In genomic region chr5:159301929-159302860, GRCh38 we compare ENCODE assay signal across 26 cellular contexts. TPM values are rescaled to one million over a fixed set of nuclear protein-coding genes. Genes with fewer than 3 reads are reported as not detected.
DNase-seq lines count a peak whose midpoint lies in the region; ATAC-seq and TF ChIP-seq lines count a peak whose summit lies in the region.
"Not testable (repeated sequence)": the region's sequence is repeated elsewhere in the genome, so short reads cannot be mapped to it uniquely, and the experiment has no call there.
"Had no signal": no experiment of that assay in that cellular context is flagged by ENCODE, and none has a peak within 500 bp of the region (broad histone marks: within the 10 kb centered on the region; RNA-seq: fewer than 3 reads in every experiment).

No MANE protein-coding gene starts in this region.

- TF ChIP-seq CTCF in fibroblast of villous mesenchyme (IDR thresholded peaks at IDR 0.05; ENCODE audit: insufficient read depth, low read depth, low read length) = not testable (repeated sequence)

- not testable (repeated sequence) for H3K79me2 ChIP-seq in trophoblast cell (ENCODE audit: control insufficient read depth, insufficient read depth, low read length, poor library complexity)

- peak overlapping the region; percentile 62 for H3K27ac Mint-ChIP-seq in activated naive CD8-positive, alpha-beta T cell treated with anti-CD3 and anti-CD28 coated beads, Interleukin-2, amount 50 U/mL, for 24 hours

- H4K91ac ChIP-seq in trophoblast cell (ENCODE audit: low read depth, low read length) = not testable (repeated sequence)

- ATAC-seq in activated naive CD8-positive, alpha-beta T cell treated with anti-CD3 and anti-CD28 coated beads, Interleukin-2, amount 50 U/mL, for 24 hours = not testable (repeated sequence)

- not testable (repeated sequence) for H2AFZ ChIP-seq in trophoblast cell (ENCODE audit: insufficient read depth, low read length, poor library complexity)

- H3K4me1 ChIP-seq in SJSA1 (replicated peaks) = peaks cover 15% of the 10 kb centered on the region
- not testable (repeated sequence) for H3K4me1 ChIP-seq in trophoblast cell (ENCODE audit: control insufficient read depth in 1 of 2, insufficient read depth in 2 of 2, low read length in 2 of 2)

- not testable (repeated sequence) for H2BK5ac ChIP-seq in trophoblast cell (ENCODE audit: low read depth, low read length, poor library complexity)

- not testable (repeated sequence) for H3K4me1 Mint-ChIP-seq in activated naive CD8-positive, alpha-beta T cell treated with anti-CD3 and anti-CD28 coated beads, Interleukin-2, amount 50 U/mL, for 24 hours

- H3K9ac ChIP-seq in trophoblast cell (ENCODE audit: low read length) = not testable (repeated sequence)

- not testable (repeated sequence) for H3K18ac ChIP-seq in trophoblast cell (ENCODE audit: low read length)

- not testable (repeated sequence) for H2AK5ac ChIP-seq in trophoblast cell (ENCODE audit: low read length)

- not testable (repeated sequence) for H3K14ac ChIP-seq in trophoblast cell (ENCODE audit: low read length)

- H3K36me3 Mint-ChIP-seq in activated naive CD8-positive, alpha-beta T cell treated with anti-CD3 and anti-CD28 coated beads, Interleukin-2, amount 50 U/mL, for 24 hours (ENCODE audit: low read depth) = not testable (repeated sequence)

- H3K36me3 ChIP-seq in SJSA1; trophoblast cell (ENCODE audit: control insufficient read depth in 1 of 2, insufficient read depth in 2 of 2, low read length in 2 of 2): not testable (repeated sequence)

- not testable (repeated sequence) for H3K4me3 ChIP-seq in SJSA1; fibroblast of villous mesenchyme (ENCODE audit: low read depth, low read length); trophoblast cell (ENCODE audit: low read depth, low read length)

- WGBS in trophoblast cell (ENCODE audit: extremely low coverage, insufficient coverage, insufficient read length) = no CpG with 5 or more reads among the region's 13 CpGs

- not testable (repeated sequence) for H2BK120ac ChIP-seq in trophoblast cell (ENCODE audit: insufficient read depth, low read length, poor library complexity)

- not testable (repeated sequence) for H3K23ac ChIP-seq in trophoblast cell (ENCODE audit: low read length)

- not testable (repeated sequence) for H4K8ac ChIP-seq in trophoblast cell (ENCODE audit: low read depth, low read length)

- H3K27me3 ChIP-seq in SJSA1 (replicated peaks); trophoblast cell (ENCODE audit: insufficient read depth, low read length): not testable (repeated sequence)

- DNase-seq in DMS53 treated with DMSO at 0.1 percent for 48 hours (lab: John Stamatoyannopoulos, UW; ENCODE audit: unreplicated experiment) (peak; percentile 33), KBM-7 (peak; percentile 58), NOMO-1 treated with DMSO at 0.1 percent for 48 hours (lab: John Stamatoyannopoulos, UW; ENCODE audit: unreplicated experiment) (peak; percentile 50), fibroblast of villous mesenchyme (ENCODE audit: low read depth) (peak; percentile 19), trophoblast cell (peak; percentile 80 to 85)
- not testable (repeated sequence) for DNase-seq in SJSA1 (ENCODE audit: low read depth in 1 of 2, low spot score in 2 of 2); activated naive CD8-positive, alpha-beta T cell treated with anti-CD3 and anti-CD28 coated beads, Interleukin-2, amount 50 U/mL, for 24 hours

- H3K4me2 ChIP-seq in trophoblast cell (ENCODE audit: low read length) = not testable (repeated sequence)

- H3K4ac ChIP-seq in trophoblast cell (ENCODE audit: low read depth, low read length) = not testable (repeated sequence)

- H2BK12ac ChIP-seq in trophoblast cell (ENCODE audit: low read length) = not testable (repeated sequence)

- H3K9me3 ChIP-seq in SJSA1 (replicated peaks) = peaks cover 20% of the 10 kb centered on the region
- H3K9me3 ChIP-seq in trophoblast cell (ENCODE audit: insufficient read depth, low read depth, low read length) = not testable (repeated sequence)

- H3K27ac ChIP-seq in SJSA1 = peak overlapping the region; percentile 15
- not testable (repeated sequence) for H3K27ac ChIP-seq in trophoblast cell (ENCODE audit: low read depth, low read length)

- not testable (repeated sequence) for H3K27me3 Mint-ChIP-seq in activated naive CD8-positive, alpha-beta T cell treated with anti-CD3 and anti-CD28 coated beads, Interleukin-2, amount 50 U/mL, for 24 hours

- H3K79me1 ChIP-seq in trophoblast cell (ENCODE audit: low read length) = not testable (repeated sequence)

- in situ Hi-C loops in KBM-7 (cut with MboI; ENCODE audit: low pct_unique_long_range_greater_than_20kb, low sequenced_read_pairs) = not testable (repeated sequence)

- peaks cover 38% of the 10 kb centered on the region for H3K9me3 Mint-ChIP-seq in activated naive CD8-positive, alpha-beta T cell treated with anti-CD3 and anti-CD28 coated beads, Interleukin-2, amount 50 U/mL, for 24 hours

- H3K4me3 Mint-ChIP-seq in activated naive CD8-positive, alpha-beta T cell treated with anti-CD3 and anti-CD28 coated beads, Interleukin-2, amount 50 U/mL, for 24 hours = not testable (repeated sequence)

- not testable (repeated sequence) for H4K12ac ChIP-seq in trophoblast cell (ENCODE audit: low read depth, low read length)

RNA-seq across cellular contexts. Expression of gene IL12B, which starts 28.1 kb away (rescaled TPM):
- total RNA-seq in SJSA1 (2014; rRNA removed; shearing (Covaris generic)) = 0.05 TPM in 1 of 2 replicates, not detected in the other
- not detected in 2 replicates for total RNA-seq in fibroblast of villous mesenchyme
- polyA plus RNA-seq in trophoblast cell (2013) = not detected in 2 replicates
- total RNA-seq: activated CD4-positive, alpha-beta T cell treated with anti-CD3 and anti-CD28 coated beads for 36 hours; activated CD8-positive, alpha-beta T cell treated with anti-CD3 and anti-CD28 coated beads for 36 hours; activated T-helper 1 cell treated with anti-CD3 and anti-CD28 coated beads, Interleukin-12 subunit alpha, Interleukin-12 subunit beta, Interleukin-2, Interleukin-4 antibody, amounts not matched to agents 30 ng/mL and 10 ng/mL and 1 ng/mL, durations not matched to agents 14 hours and 24 hours and 36 hours; adrenal gland; body of pancreas; CD4-positive, CD25-positive, alpha-beta regulatory T cell; dermis blood vessel endothelial cell; endodermal cell; esophagus squamous epithelium; gastrocnemius medialis; GM23338; HFFc6; lower lobe of right lung; mononuclear cell; omental fat pad; psoas muscle; sigmoid colon; subcutaneous adipose tissue; transverse colon had no signal
- polyA plus RNA-seq: adrenal gland; CD4-positive, CD25-positive, alpha-beta regulatory T cell; GM23338; psoas muscle; sigmoid colon had no signal

RNA-seq across cellular contexts. Expression of gene UBLCP1, which starts 39.1 kb away (rescaled TPM):
- total RNA-seq in SJSA1 (2014; rRNA removed; shearing (Covaris generic)) = 87.0 and 93.9 TPM in 2 replicates
- 32.5 and 36.7 TPM in 2 replicates for total RNA-seq in fibroblast of villous mesenchyme
- polyA plus RNA-seq in trophoblast cell (2013) = 27.7 and 28.0 TPM in 2 replicates
